Comparison of ENCODE assay signal across 10 cellular contexts in the genomic region with DNA sequence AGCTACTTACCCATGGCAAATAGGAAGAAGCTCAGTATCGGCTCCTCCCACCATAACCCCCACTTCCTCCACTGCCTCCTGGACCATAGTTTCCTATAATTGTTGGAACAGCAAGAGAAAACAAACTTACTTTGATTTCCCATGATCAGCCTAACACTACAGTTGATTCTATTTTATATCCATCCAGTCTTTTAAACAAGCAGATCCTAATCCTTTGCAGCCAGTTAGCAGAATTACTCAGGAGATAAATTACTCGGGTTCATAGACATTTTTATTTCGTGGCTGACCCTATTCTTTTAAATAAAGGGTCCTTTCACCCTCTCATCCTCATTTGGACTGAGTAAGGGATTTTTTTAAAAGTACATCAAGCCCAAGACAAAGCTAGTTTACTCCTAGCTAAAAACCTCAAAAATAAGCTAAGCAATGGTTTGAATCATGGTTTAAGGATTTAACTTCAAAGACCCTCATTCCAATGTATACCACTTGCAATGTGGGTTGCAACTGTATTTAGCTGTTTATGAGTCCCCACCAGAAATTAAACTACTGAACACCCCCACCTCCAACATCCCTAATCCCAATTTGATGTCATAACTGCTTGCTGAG. TPM values are rescaled to one million over a fixed set of nuclear protein-coding genes. Genes with fewer than 3 reads are reported as not detected.
DNase-seq lines count a peak whose midpoint lies in the region; ATAC-seq and TF ChIP-seq lines count a peak whose summit lies in the region.
"Had no signal": no experiment of that assay in that cellular context is flagged by ENCODE, and none has a peak within 500 bp of the region (broad histone marks: within the 10 kb centered on the region; RNA-seq: fewer than 3 reads in every experiment).

No MANE protein-coding gene starts in this region.

- peaks cover 75% of the 10 kb centered on the region for H3K36me3 ChIP-seq in CD8-positive, alpha-beta memory T cell (ENCODE audit: insufficient read depth, low read length)
- H3K36me3 ChIP-seq in HUES64 (ENCODE audit: insufficient read depth, low read length): peaks cover 97% of the 10 kb centered on the region

- intact Hi-C loops in activated CD4-positive, alpha-beta memory T cell treated with anti-CD3 and anti-CD28 coated beads for 36 hours (cut with micrococcal nuclease): loop anchor here (1.0 kb wide), 1 partner anchor 25 kb away; no protein-coding TSS in a partner anchor

- H3K36me3 Mint-ChIP-seq in CD8-positive, alpha-beta memory T cell: peaks cover 44 to 97% (median 61%) of the 10 kb centered on the region in 3 donors
- peaks cover 89% of the 10 kb centered on the region for H3K36me3 Mint-ChIP-seq in activated CD4-positive, alpha-beta memory T cell treated with anti-CD3 and anti-CD28 coated beads for 36 hours
- H3K36me3 Mint-ChIP-seq in mesothelial cell of epicardium: peaks cover 65% of the 10 kb centered on the region

- H3K9me3 ChIP-seq in CD8-positive, alpha-beta memory T cell (ENCODE audit: low read length): no peaks in the 10 kb centered on the region
- H3K9me3 ChIP-seq in HUES64 (ENCODE audit: insufficient read depth, low read depth, low read length): no peaks in the 10 kb centered on the region

- peak overlapping the region; percentile 69 to 93 (median 88) for H3K27ac Mint-ChIP-seq in CD8-positive, alpha-beta memory T cell
- H3K27ac Mint-ChIP-seq in activated CD4-positive, alpha-beta memory T cell treated with anti-CD3 and anti-CD28 coated beads for 36 hours: peak overlapping the region; percentile 84
- H3K27ac Mint-ChIP-seq in mesothelial cell of epicardium: peak overlapping the region; percentile 73

- ATAC-seq in GM18511 (IDR thresholded peaks at IDR 0.05; ENCODE audit: unreplicated experiment): no peak

- peaks cover 91 to 100% (median 99%) of the 10 kb centered on the region in 3 donors for H3K4me1 Mint-ChIP-seq in CD8-positive, alpha-beta memory T cell
- peaks cover 90% of the 10 kb centered on the region for H3K4me1 Mint-ChIP-seq in activated CD4-positive, alpha-beta memory T cell treated with anti-CD3 and anti-CD28 coated beads for 36 hours (ENCODE audit: low read depth)
- peaks cover 53% of the 10 kb centered on the region for H3K4me1 Mint-ChIP-seq in mesothelial cell of epicardium

- TF ChIP-seq CTCF in mesothelial cell of epicardium (IDR thresholded peaks at IDR 0.05; ENCODE audit: unreplicated experiment): no peak

- 93% methylated on average over 3 of the region's 3 CpGs for WGBS in HUES64

- CTCF ChIA-PET in CD8-positive, alpha-beta memory T cell (lab: Charles Lee): interaction anchor here (0.7 to 10.1 kb wide), 10 partner anchors 10 to 300 kb away, joined by 3 to 94 read pairs (median 4); a partner anchor contains a TSS
- CTCF ChIA-PET in activated CD4-positive, alpha-beta memory T cell treated with anti-CD3 and anti-CD28 coated beads for 36 hours (lab: Charles Lee): interaction anchor here (0.7 to 4.2 kb wide), 9 partner anchors 19 to 300 kb away, joined by 3 to 35 read pairs (median 4); a partner anchor contains a TSS

- H3K4me3 ChIP-seq in CD8-positive, alpha-beta memory T cell (ENCODE audit: low read length): no peak overlapping the region
- H3K4me3 ChIP-seq in HUES64 (ENCODE audit: low read length): no peak overlapping the region

- no peaks in the 10 kb centered on the region for H3K27me3 Mint-ChIP-seq in CD8-positive, alpha-beta memory T cell
- no peaks in the 10 kb centered on the region for H3K27me3 Mint-ChIP-seq in activated CD4-positive, alpha-beta memory T cell treated with anti-CD3 and anti-CD28 coated beads for 36 hours
- H3K27me3 Mint-ChIP-seq in mesothelial cell of epicardium (ENCODE audit: low read depth): no peaks in the 10 kb centered on the region

- no peak overlapping the region for H3K9ac ChIP-seq in HUES64 (ENCODE audit: low read depth, low read length)

- H3K4me1 ChIP-seq in CD8-positive, alpha-beta memory T cell (ENCODE audit: insufficient read depth, low read length): peaks cover 76% of the 10 kb centered on the region
- peaks cover 29% of the 10 kb centered on the region for H3K4me1 ChIP-seq in HUES64 (ENCODE audit: insufficient read depth, low read length)

- no peaks in the 10 kb centered on the region for H3K9me3 Mint-ChIP-seq in CD8-positive, alpha-beta memory T cell
- H3K9me3 Mint-ChIP-seq in activated CD4-positive, alpha-beta memory T cell treated with anti-CD3 and anti-CD28 coated beads for 36 hours: no peaks in the 10 kb centered on the region
- no peaks in the 10 kb centered on the region for H3K9me3 Mint-ChIP-seq in mesothelial cell of epicardium

- H3K4me3 Mint-ChIP-seq in CD8-positive, alpha-beta memory T cell: peak overlapping the region; percentile 56 to 86 (median 77)
- peak overlapping the region; percentile 49 for H3K4me3 Mint-ChIP-seq in activated CD4-positive, alpha-beta memory T cell treated with anti-CD3 and anti-CD28 coated beads for 36 hours
- H3K4me3 Mint-ChIP-seq in mesothelial cell of epicardium: no peak overlapping the region

- POLR2A ChIA-PET in CD8-positive, alpha-beta memory T cell (lab: Charles Lee): interaction anchor here (0.5 to 2.7 kb wide), 11 partner anchors 7 to 100 kb away, joined by 3 to 12 read pairs (median 5); a partner anchor contains a TSS
- POLR2A ChIA-PET in activated CD4-positive, alpha-beta memory T cell treated with anti-CD3 and anti-CD28 coated beads for 36 hours (lab: Charles Lee): interaction anchor here (0.7 to 9.9 kb wide), 13 partner anchors 7 to 113 kb away, joined by 3 to 160 read pairs (median 9); a partner anchor contains a TSS

- no peak overlapping the region for H3K27ac ChIP-seq in CD8-positive, alpha-beta memory T cell (ENCODE audit: low read depth, low read length)
- H3K27ac ChIP-seq in HUES64 (ENCODE audit: low read depth, low read length): 0 out of 2 replicates have a peak overlapping the region, but pooled peaks have one; percentile 28

- H3K27me3 ChIP-seq in CD8-positive, alpha-beta memory T cell (ENCODE audit: insufficient read depth, low read length, poor library complexity, severe bottlenecking): no peaks in the 10 kb centered on the region
- no peaks in the 10 kb centered on the region for H3K27me3 ChIP-seq in HUES64 (ENCODE audit: insufficient read depth, low read length)

- no peak for DNase-seq in CD8-positive, alpha-beta memory T cell
- DNase-seq in activated CD4-positive, alpha-beta memory T cell treated with anti-CD3 and anti-CD28 coated beads for 36 hours: no peak
- DNase-seq in mesothelial cell of epicardium (ENCODE audit: low spot score in 2 of 2, unreplicated experiment in 2 of 2) (no peak), UCSD-AML1 (lab: John Stamatoyannopoulos, UW; ENCODE audit: unreplicated experiment) (no peak)
- no peak for DNase-seq in activated CD4-positive, CD25-positive, alpha-beta regulatory T cell (lab: John Stamatoyannopoulos, UW)
- no peak for DNase-seq in stimulated activated CD4-positive, alpha-beta T cell treated with anti-CD3 and anti-CD28 coated beads, Interleukin-2, amount 100 ng/mL, for 48 hours
- DNase-seq: activated CD4-positive, alpha-beta T cell treated with anti-CD3 and anti-CD28 coated beads, Interleukin-2, amount 50 U/mL, for 48 hours; DMS79 had no signal

RNA-seq across cellular contexts. Expression of a gene that starts 8.0 kb away (rescaled TPM):
- 100 to 1,000 TPM; 950 to 966 TPM for total RNA-seq in CD8-positive, alpha-beta memory T cell
- polyA plus RNA-seq in CD8-positive, alpha-beta memory T cell: 742 TPM
- polyA plus RNA-seq in HUES64 (2013, experiment 1 of 2): 947 TPM
- polyA plus RNA-seq in HUES64 (2013, experiment 2 of 2): 1,093 TPM
- total RNA-seq in activated CD4-positive, alpha-beta memory T cell treated with anti-CD3 and anti-CD28 coated beads for 36 hours: 100 to 1,000 TPM; 906 to 929 TPM
- 693 to 723 TPM (median 708 TPM) in 3 replicates for total RNA-seq in mesothelial cell of epicardium

RNA-seq across cellular contexts. Expression of a gene that starts 9.0 kb away (rescaled TPM):
- 100 to 1,000 TPM; 293 to 296 TPM for total RNA-seq in CD8-positive, alpha-beta memory T cell
- polyA plus RNA-seq in CD8-positive, alpha-beta memory T cell: 107 TPM
- 231 TPM for polyA plus RNA-seq in HUES64 (2013, experiment 1 of 2)
- polyA plus RNA-seq in HUES64 (2013, experiment 2 of 2): 241 TPM
- 100 to 1,000 TPM; 278 to 281 TPM for total RNA-seq in activated CD4-positive, alpha-beta memory T cell treated with anti-CD3 and anti-CD28 coated beads for 36 hours
- total RNA-seq in mesothelial cell of epicardium: 217 to 225 TPM (median 224 TPM) in 3 replicates

RNA-seq across cellular contexts. Expression of a gene that starts 40.6 kb away (rescaled TPM):
- 10 to 100 TPM; 43.5 to 47.4 TPM for total RNA-seq in CD8-positive, alpha-beta memory T cell
- 6.5 TPM for polyA plus RNA-seq in CD8-positive, alpha-beta memory T cell
- 59.2 TPM for polyA plus RNA-seq in HUES64 (2013, experiment 1 of 2)
- 66.1 TPM for polyA plus RNA-seq in HUES64 (2013, experiment 2 of 2)
- 10 to 100 TPM; 27.3 to 30.3 TPM for total RNA-seq in activated CD4-positive, alpha-beta memory T cell treated with anti-CD3 and anti-CD28 coated beads for 36 hours
- 11.8 to 12.9 TPM (median 12.3 TPM) in 3 replicates for total RNA-seq in mesothelial cell of epicardium
